Comparison of ENCODE assay signal across 17 cellular contexts in genomic region chr11:66888282-66888681, GRCh38. TPM values are rescaled to one million over a fixed set of nuclear protein-coding genes. Genes with fewer than 3 reads are reported as not detected.
DNase-seq lines count a peak whose midpoint lies in the region; ATAC-seq and TF ChIP-seq lines count a peak whose summit lies in the region.
"Had no signal": no experiment of that assay in that cellular context is flagged by ENCODE, and none has a peak within 500 bp of the region (broad histone marks: within the 10 kb centered on the region; RNA-seq: fewer than 3 reads in every experiment).

No MANE protein-coding gene starts in this region.

- H3K27ac Mint-ChIP-seq in glutamatergic neuron (ENCODE audit: unreplicated experiment) (no peak overlapping the region), progenitor cell of endocrine pancreas (peak overlapping the region; percentile 56)

- H3K27ac ChIP-seq in C4-2B = peak overlapping the region; percentile 9
- no peak overlapping the region for H3K27ac ChIP-seq in IMR-90 (ENCODE audit: insufficient read depth, low read length)
- H3K27ac ChIP-seq: PC-9, SJSA1 had no signal

- H3K27me3 Mint-ChIP-seq in glutamatergic neuron (ENCODE audit: unreplicated experiment) (peaks cover 6% of the 10 kb centered on the region), progenitor cell of endocrine pancreas (peaks cover 4% of the 10 kb centered on the region)

- no peak overlapping the region for H2BK5ac ChIP-seq in IMR-90 (ENCODE audit: low read depth, low read length, poor library complexity, severe bottlenecking)

- no peak overlapping the region for H2BK15ac ChIP-seq in IMR-90 (ENCODE audit: low read depth, low read length)

- H3K27me3 ChIP-seq in IMR-90 (ENCODE audit: control insufficient read depth, insufficient read depth, low read length) = no peaks in the 10 kb centered on the region
- H3K27me3 ChIP-seq: SJSA1 had no signal

- POLR2A ChIA-PET in IMR-90 (lab: Charles Lee; ENCODE audit: unreplicated experiment) = interaction anchor here (0.6 kb wide), 1 partner anchor 286 kb away, joined by 3 read pairs; no protein-coding TSS in a partner anchor

- H3K4me1 Mint-ChIP-seq in glutamatergic neuron (ENCODE audit: low read depth, unreplicated experiment) (peaks cover 12% of the 10 kb centered on the region), progenitor cell of endocrine pancreas (ENCODE audit: low read depth) (peaks cover 7% of the 10 kb centered on the region)

- dilution Hi-C loops in IMR-90 (cut with HindIII; ENCODE audit: low sequenced_read_pairs, unreplicated experiment) = no loop called here

- H3K4me3 ChIP-seq in IMR-90 (ENCODE audit: insufficient read depth, low read depth, low read length) = no peak overlapping the region
- H3K4me3 ChIP-seq: PC-9, SJSA1 had no signal

- H3K14ac ChIP-seq in IMR-90 (replicated peaks; ENCODE audit: low read depth, low read length) = no peak overlapping the region

- TF ChIP-seq POLR2A in IMR-90 (IDR thresholded peaks at IDR 0.05; ENCODE audit: low read depth, low read length) = no peak

- no peak for DNase-seq in IMR-90
- no peak for DNase-seq in glutamatergic neuron
- DNase-seq in progenitor cell of endocrine pancreas (ENCODE audit: low spot score, unreplicated experiment) = no peak
- no peak for DNase-seq in foreskin melanocyte
- DNase-seq: ACHN, C1 segment of cervical spinal cord, DMS79, NCI-H1105 treated with DMSO at 0.1 percent for 48 hours, NCI-H187, NCI-H2107, NCI-H510A, NCI-H748 treated with DMSO at 0.1 percent for 48 hours had no signal

- H4K91ac ChIP-seq in IMR-90 (ENCODE audit: insufficient read depth, low read depth, low read length) = no peak overlapping the region

- no TSS peak for BruUV-seq in IMR-90 (replicated peaks; lab: Mats Ljungman, UMichigan)

- peaks cover 7% of the 10 kb centered on the region for H3K9me3 Mint-ChIP-seq in glutamatergic neuron (ENCODE audit: unreplicated experiment)
- no peaks in the 10 kb centered on the region for H3K9me3 Mint-ChIP-seq in progenitor cell of endocrine pancreas (ENCODE audit: low read depth)

- ATAC-seq in IMR-90 (ENCODE audit: low read depth) (no peak), HG03439 (IDR thresholded peaks at IDR 0.05; ENCODE audit: unreplicated experiment) (no peak), GM18873 (IDR thresholded peaks at IDR 0.05; ENCODE audit: low FRiP score, unreplicated experiment) (no peak)

- H3K4ac ChIP-seq in IMR-90 (ENCODE audit: low read depth, low read length) = no peak overlapping the region

- no peak overlapping the region for H2BK120ac ChIP-seq in IMR-90 (ENCODE audit: low read depth, low read length)

- H3K4me3 Mint-ChIP-seq in glutamatergic neuron (ENCODE audit: unreplicated experiment) (peak overlapping the region; percentile 21), progenitor cell of endocrine pancreas (ENCODE audit: low read depth) (no peak overlapping the region)

- CTCF ChIA-PET in IMR-90 (lab: Yijun Ruan, JAX) = no interaction called here

- H3K4me2 ChIP-seq in IMR-90 (ENCODE audit: low read depth, low read length) = no peak overlapping the region
- H3K4me2 ChIP-seq: PC-9 had no signal

- no peak overlapping the region for H2BK20ac ChIP-seq in IMR-90 (ENCODE audit: low read depth, low read length)

- H4K8ac ChIP-seq in IMR-90 (ENCODE audit: low read depth in 2 of 2, low read length in 2 of 2) = no peak overlapping the region

- H3K9me3 ChIP-seq in IMR-90 (ENCODE audit: control insufficient read depth, insufficient read depth, low read length) = no peaks in the 10 kb centered on the region
- H3K9me3 ChIP-seq: SJSA1 had no signal

- H3K9ac ChIP-seq in IMR-90 (ENCODE audit: low read depth, low read length) = no peak overlapping the region

- TF ChIP-seq CTCF in C4-2B (conservative IDR thresholded peaks at IDR 0.05) (no peak), IMR-90 (conservative IDR thresholded peaks at IDR 0.05; ENCODE audit: low read depth, low read length) (no peak), glutamatergic neuron (IDR thresholded peaks at IDR 0.05; ENCODE audit: partially characterized antibody, unreplicated experiment) (no peak), progenitor cell of endocrine pancreas (IDR thresholded peaks at IDR 0.05; ENCODE audit: unreplicated experiment) (no peak)

- 100% methylated on average over 3 of the region's 10 CpGs; no CpG with 5 or more reads in 1 of the 2 experiments for WGBS in IMR-90 (ENCODE audit: extremely low coverage in 2 of 2, insufficient read length in 1 of 2), 2 experiments

- in situ Hi-C loops in IMR-90 (cut with MboI; ENCODE audit: low sequenced_read_pairs) = no loop called here

- TF ChIP-seq RAD21 in IMR-90 (IDR thresholded peaks at IDR 0.05; ENCODE audit: low read length) = no peak

- H2AK9ac ChIP-seq in IMR-90 (replicated peaks; ENCODE audit: low read depth, low read length, poor library complexity) = peak overlapping the region; percentile 79

- H3K36me3 ChIP-seq in IMR-90 (ENCODE audit: control insufficient read depth, insufficient read depth, low read length) = peaks cover 2% of the 10 kb centered on the region; the same call in 1 of the 2 replicates
- H3K36me3 ChIP-seq: SJSA1 had no signal

- no peaks in the 10 kb centered on the region for H3K36me3 Mint-ChIP-seq in glutamatergic neuron (ENCODE audit: unreplicated experiment)
- no peaks in the 10 kb centered on the region for H3K36me3 Mint-ChIP-seq in progenitor cell of endocrine pancreas (ENCODE audit: insufficient read depth)

- intact Hi-C loops in IMR-90 (cut with micrococcal nuclease) = no loop called here

- peak overlapping the region; percentile 30; the same call in 1 of the 2 replicates for H2AK5ac ChIP-seq in IMR-90 (ENCODE audit: low read depth, low read length)

- H3K23ac ChIP-seq in IMR-90 (ENCODE audit: low read depth, low read length) = no peak overlapping the region

- no peak overlapping the region for H3K56ac ChIP-seq in IMR-90 (ENCODE audit: extremely low read depth, insufficient read depth, low read length)

- H4K20me1 ChIP-seq in IMR-90 (ENCODE audit: insufficient read depth, low read length) = no peaks in the 10 kb centered on the region

- H3K9me1 ChIP-seq in IMR-90 (ENCODE audit: insufficient read depth, low read length) = peaks cover 9% of the 10 kb centered on the region

- peaks cover 5 to 19% of the 10 kb centered on the region in 2 experiments; a peak in 2 of 4 replicates for H3K79me1 ChIP-seq in IMR-90 (ENCODE audit: low read depth in 1 of 2, low read length in 2 of 2)

- no peak overlapping the region for H3K18ac ChIP-seq in IMR-90 (ENCODE audit: low read depth, low read length)

- peaks cover 22% of the 10 kb centered on the region for H3K4me1 ChIP-seq in IMR-90 (ENCODE audit: control insufficient read depth, insufficient read depth, low read length)

- H4K5ac ChIP-seq in IMR-90 (ENCODE audit: low read depth, low read length) = no peak overlapping the region

- H2AFZ ChIP-seq in IMR-90 (replicated peaks; ENCODE audit: low read length, poor library complexity) = no peak overlapping the region
- H2AFZ ChIP-seq: PC-9 had no signal

TF ChIP-seq in IMR-90, 13 proteins besides CTCF, POLR2A, EP300 and RAD21:
- TF ChIP-seq NFE2L2 (IDR thresholded peaks at IDR 0.05; ENCODE audit: low read depth, low read length) (no peak), CHD1 (IDR thresholded peaks at IDR 0.05; ENCODE audit: low read depth, low read length) (no peak), ELK1 (IDR thresholded peaks at IDR 0.05; ENCODE audit: borderline replicate concordance, low read depth, low read length) (no peak), RFX5 (IDR thresholded peaks at IDR 0.05; ENCODE audit: low read depth, low read length) (no peak), BHLHE40 (IDR thresholded peaks at IDR 0.05; ENCODE audit: low read depth, low read length) (no peak), CEBPB (IDR thresholded peaks at IDR 0.05; ENCODE audit: low read depth, low read length) (no peak), MXI1 (IDR thresholded peaks at IDR 0.05; ENCODE audit: borderline replicate concordance, low read depth, low read length) (no peak), MAZ (IDR thresholded peaks at IDR 0.05; ENCODE audit: borderline replicate concordance, low read depth, low read length) (no peak)

RNA-seq across cellular contexts. Expression of gene LRFN4, which starts 31.4 kb away (rescaled TPM):
- total RNA-seq in IMR-90 (2012; rRNA removed) (6.1 and 7.8 TPM in 2 replicates), glutamatergic neuron (ENCODE audit: unreplicated experiment) (67.1 TPM), progenitor cell of endocrine pancreas (19.6 and 20.2 TPM in 2 replicates)
- 18.9 and 24.9 TPM in 2 replicates for polyA plus RNA-seq in IMR-90 (2012; rRNA removed)
- 13.7 and 28.5 TPM in 2 replicates for polyA plus RNA-seq in IMR-90 (2012; cell fraction: cytosol; rRNA removed)
- polyA plus RNA-seq in IMR-90 (2012; cell fraction: nucleus; rRNA removed; ENCODE audit: low replicate concordance) = 33.5 and 98.4 TPM in 2 replicates

RNA-seq across cellular contexts. Expression of gene RCE1, which starts 45.0 kb away (rescaled TPM):
- total RNA-seq in IMR-90 (2012; rRNA removed) = 5.6 and 6.6 TPM in 2 replicates
- polyA plus RNA-seq in IMR-90 (2012; rRNA removed) = 19.4 and 21.1 TPM in 2 replicates
- 14.3 and 24.4 TPM in 2 replicates for polyA plus RNA-seq in IMR-90 (2012; cell fraction: cytosol; rRNA removed)
- polyA plus RNA-seq in IMR-90 (2012; cell fraction: nucleus; rRNA removed; ENCODE audit: low replicate concordance) = 41.3 and 99.0 TPM in 2 replicates
- 30.6 TPM for total RNA-seq in glutamatergic neuron (ENCODE audit: unreplicated experiment)
- total RNA-seq in progenitor cell of endocrine pancreas = 32.7 and 33.3 TPM in 2 replicates
